ENCODE assay signal across 1 cellular context in the genomic region with DNA sequence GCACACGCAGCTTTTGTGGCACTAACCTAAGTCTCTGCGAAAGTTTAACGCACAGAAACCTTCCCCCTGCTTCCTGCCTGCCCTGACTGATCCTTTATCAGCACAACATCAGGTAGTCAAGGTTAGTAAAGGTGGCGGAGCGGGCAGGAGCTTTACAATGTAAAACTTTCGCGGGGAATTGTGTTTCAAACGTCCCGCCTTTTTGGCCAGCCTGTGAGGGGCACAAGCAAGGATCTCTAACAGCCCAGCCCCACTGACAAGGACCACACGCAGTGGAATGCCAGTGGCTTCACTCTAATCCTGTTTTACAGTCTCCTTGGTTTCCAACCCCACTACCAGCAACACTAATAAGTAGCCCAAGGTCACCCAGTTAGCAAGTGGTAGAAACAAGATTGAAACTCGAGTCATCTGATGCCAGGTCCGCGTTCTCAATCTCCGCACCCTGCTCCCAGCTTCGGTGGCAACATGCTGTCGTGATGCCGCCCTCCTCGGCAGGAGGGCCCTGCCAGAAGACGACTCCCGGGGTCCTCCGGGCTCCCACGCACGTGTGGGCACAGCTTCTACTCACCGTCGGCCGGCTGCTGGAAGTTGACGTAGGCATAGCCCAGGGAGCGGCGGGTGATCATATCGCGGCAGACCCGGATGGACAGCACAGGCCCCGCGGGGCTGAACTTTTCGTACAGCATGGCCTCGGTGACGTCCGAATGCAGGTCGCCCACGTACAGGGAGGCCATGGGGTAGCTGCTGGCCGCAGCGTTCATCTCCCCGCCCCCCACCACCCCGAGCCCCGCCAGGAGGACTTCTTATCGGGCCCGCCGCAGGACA.
TF ChIP-seq lines count a peak whose summit lies in the region.

No MANE protein-coding gene starts in this region.

TF ChIP-seq in K562, 482 proteins besides CTCF, POLR2A, EP300 and RAD21 (continued from another document and continues in another):
- TF ChIP-seq, protein P1, sequence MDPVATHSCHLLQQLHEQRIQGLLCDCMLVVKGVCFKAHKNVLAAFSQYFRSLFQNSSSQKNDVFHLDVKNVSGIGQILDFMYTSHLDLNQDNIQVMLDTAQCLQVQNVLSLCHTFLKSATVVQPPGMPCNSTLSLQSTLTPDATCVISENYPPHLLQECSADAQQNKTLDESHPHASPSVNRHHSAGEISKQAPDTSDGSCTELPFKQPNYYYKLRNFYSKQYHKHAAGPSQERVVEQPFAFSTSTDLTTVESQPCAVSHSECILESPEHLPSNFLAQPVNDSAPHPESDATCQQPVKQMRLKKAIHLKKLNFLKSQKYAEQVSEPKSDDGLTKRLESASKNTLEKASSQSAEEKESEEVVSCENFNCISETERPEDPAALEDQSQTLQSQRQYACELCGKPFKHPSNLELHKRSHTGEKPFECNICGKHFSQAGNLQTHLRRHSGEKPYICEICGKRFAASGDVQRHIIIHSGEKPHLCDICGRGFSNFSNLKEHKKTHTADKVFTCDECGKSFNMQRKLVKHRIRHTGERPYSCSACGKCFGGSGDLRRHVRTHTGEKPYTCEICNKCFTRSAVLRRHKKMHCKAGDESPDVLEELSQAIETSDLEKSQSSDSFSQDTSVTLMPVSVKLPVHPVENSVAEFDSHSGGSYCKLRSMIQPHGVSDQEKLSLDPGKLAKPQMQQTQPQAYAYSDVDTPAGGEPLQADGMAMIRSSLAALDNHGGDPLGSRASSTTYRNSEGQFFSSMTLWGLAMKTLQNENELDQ (CRISPR knock-in tag; IDR thresholded peaks at IDR 0.05; ENCODE audit: borderline replicate concordance) = 0 out of 2 replicates have a peak, but pooled peaks have one; percentile 34
- TF ChIP-seq, protein P2, sequence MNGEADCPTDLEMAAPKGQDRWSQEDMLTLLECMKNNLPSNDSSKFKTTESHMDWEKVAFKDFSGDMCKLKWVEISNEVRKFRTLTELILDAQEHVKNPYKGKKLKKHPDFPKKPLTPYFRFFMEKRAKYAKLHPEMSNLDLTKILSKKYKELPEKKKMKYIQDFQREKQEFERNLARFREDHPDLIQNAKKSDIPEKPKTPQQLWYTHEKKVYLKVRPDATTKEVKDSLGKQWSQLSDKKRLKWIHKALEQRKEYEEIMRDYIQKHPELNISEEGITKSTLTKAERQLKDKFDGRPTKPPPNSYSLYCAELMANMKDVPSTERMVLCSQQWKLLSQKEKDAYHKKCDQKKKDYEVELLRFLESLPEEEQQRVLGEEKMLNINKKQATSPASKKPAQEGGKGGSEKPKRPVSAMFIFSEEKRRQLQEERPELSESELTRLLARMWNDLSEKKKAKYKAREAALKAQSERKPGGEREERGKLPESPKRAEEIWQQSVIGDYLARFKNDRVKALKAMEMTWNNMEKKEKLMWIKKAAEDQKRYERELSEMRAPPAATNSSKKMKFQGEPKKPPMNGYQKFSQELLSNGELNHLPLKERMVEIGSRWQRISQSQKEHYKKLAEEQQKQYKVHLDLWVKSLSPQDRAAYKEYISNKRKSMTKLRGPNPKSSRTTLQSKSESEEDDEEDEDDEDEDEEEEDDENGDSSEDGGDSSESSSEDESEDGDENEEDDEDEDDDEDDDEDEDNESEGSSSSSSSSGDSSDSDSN (IDR thresholded peaks at IDR 0.05; ENCODE audit: borderline replicate concordance in 1 of 2, low read depth in 2 of 2, low read length in 2 of 2) = peak in 1 of 2 experiments; percentile 88; a peak in 3 of 4 replicates
- TF ChIP-seq MTA3 (IDR thresholded peaks at IDR 0.05; ENCODE audit: borderline replicate concordance) (0 out of 2 replicates have a peak, but pooled peaks have one; percentile 71), RBM15 (IDR thresholded peaks at IDR 0.05; ENCODE audit: insufficient read depth, low read length) (no peak), PHF8 (IDR thresholded peaks at IDR 0.05; ENCODE audit: borderline replicate concordance, low read length) (peak; percentile 14; the same call in 1 of the 2 replicates), PURB (CRISPR knock-in tag; IDR thresholded peaks at IDR 0.05; ENCODE audit: low read depth) (no peak), CHD1 (IDR thresholded peaks at IDR 0.05; ENCODE audit: low read length) (peak; percentile 79), MIER1 (IDR thresholded peaks at IDR 0.05; ENCODE audit: low read depth) (no peak), BMI1 (IDR thresholded peaks at IDR 0.05; ENCODE audit: low read length) (no peak), KDM4B (IDR thresholded peaks at IDR 0.05; ENCODE audit: borderline replicate concordance in 2 of 2, low read depth in 1 of 2) (no peak), CREM (IDR thresholded peaks at IDR 0.05; ENCODE audit: low read depth) (peak; percentile 89), SIRT6 (IDR thresholded peaks at IDR 0.05; ENCODE audit: low read depth, low read length) (no peak), SAFB (IDR thresholded peaks at IDR 0.05; ENCODE audit: borderline replicate concordance, low read depth, low read length) (no peak), BRCA1 (IDR thresholded peaks at IDR 0.05) (no peak), BRCA1 (CRISPR knock-in tag; IDR thresholded peaks at IDR 0.05) (no peak), YY1 (IDR thresholded peaks at IDR 0.05; ENCODE audit: borderline replicate concordance in 1 of 3, control insufficient read depth in 1 of 3, extremely low read depth in 1 of 3, insufficient read depth in 3 of 3, insufficient read length in 1 of 3, insufficient replicate concordance in 2 of 3, low read depth in 1 of 3, low read length in 2 of 3) (peak in 1 of 3 experiments; percentile 51), ADNP (tag; IDR thresholded peaks at IDR 0.05) (no peak), LEF1 (IDR thresholded peaks at IDR 0.05) (no peak), RFX1 (IDR thresholded peaks at IDR 0.05) (no peak), MYC (IDR thresholded peaks at IDR 0.05; ENCODE audit: low read depth, low read length) (0 out of 2 replicates have a peak, but pooled peaks have one; percentile 60), MYC (CRISPR knock-in tag; IDR thresholded peaks at IDR 0.05; ENCODE audit: borderline replicate concordance, low read depth) (peak; percentile 65; the same call in 1 of the 2 replicates)
- TF ChIP-seq, protein P3, sequence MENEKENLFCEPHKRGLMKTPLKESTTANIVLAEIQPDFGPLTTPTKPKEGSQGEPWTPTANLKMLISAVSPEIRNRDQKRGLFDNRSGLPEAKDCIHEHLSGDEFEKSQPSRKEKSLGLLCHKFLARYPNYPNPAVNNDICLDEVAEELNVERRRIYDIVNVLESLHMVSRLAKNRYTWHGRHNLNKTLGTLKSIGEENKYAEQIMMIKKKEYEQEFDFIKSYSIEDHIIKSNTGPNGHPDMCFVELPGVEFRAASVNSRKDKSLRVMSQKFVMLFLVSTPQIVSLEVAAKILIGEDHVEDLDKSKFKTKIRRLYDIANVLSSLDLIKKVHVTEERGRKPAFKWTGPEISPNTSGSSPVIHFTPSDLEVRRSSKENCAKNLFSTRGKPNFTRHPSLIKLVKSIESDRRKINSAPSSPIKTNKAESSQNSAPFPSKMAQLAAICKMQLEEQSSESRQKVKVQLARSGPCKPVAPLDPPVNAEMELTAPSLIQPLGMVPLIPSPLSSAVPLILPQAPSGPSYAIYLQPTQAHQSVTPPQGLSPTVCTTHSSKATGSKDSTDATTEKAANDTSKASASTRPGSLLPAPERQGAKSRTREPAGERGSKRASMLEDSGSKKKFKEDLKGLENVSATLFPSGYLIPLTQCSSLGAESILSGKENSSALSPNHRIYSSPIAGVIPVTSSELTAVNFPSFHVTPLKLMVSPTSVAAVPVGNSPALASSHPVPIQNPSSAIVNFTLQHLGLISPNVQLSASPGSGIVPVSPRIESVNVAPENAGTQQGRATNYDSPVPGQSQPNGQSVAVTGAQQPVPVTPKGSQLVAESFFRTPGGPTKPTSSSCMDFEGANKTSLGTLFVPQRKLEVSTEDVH (IDR thresholded peaks at IDR 0.05; ENCODE audit: low read depth, partially characterized antibody) = peak; percentile 22
- TF ChIP-seq, protein P4, sequence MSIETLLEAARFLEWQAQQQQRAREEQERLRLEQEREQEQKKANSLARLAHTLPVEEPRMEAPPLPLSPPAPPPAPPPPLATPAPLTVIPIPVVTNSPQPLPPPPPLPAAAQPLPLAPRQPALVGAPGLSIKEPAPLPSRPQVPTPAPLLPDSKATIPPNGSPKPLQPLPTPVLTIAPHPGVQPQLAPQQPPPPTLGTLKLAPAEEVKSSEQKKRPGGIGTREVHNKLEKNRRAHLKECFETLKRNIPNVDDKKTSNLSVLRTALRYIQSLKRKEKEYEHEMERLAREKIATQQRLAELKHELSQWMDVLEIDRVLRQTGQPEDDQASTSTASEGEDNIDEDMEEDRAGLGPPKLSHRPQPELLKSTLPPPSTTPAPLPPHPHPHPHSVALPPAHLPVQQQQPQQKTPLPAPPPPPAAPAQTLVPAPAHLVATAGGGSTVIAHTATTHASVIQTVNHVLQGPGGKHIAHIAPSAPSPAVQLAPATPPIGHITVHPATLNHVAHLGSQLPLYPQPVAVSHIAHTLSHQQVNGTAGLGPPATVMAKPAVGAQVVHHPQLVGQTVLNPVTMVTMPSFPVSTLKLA (conservative IDR thresholded peaks at IDR 0.05) = peak; percentile 82 to 87
- TF ChIP-seq, protein P5, sequence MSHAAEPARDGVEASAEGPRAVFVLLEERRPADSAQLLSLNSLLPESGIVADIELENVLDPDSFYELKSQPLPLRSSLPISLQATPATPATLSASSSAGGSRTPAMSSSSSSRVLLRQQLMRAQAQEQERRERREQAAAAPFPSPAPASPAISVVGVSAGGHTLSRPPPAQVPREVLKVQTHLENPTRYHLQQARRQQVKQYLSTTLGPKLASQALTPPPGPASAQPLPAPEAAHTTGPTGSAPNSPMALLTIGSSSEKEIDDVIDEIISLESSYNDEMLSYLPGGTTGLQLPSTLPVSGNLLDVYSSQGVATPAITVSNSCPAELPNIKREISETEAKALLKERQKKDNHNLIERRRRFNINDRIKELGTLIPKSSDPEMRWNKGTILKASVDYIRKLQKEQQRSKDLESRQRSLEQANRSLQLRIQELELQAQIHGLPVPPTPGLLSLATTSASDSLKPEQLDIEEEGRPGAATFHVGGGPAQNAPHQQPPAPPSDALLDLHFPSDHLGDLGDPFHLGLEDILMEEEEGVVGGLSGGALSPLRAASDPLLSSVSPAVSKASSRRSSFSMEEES (CRISPR knock-in tag; IDR thresholded peaks at IDR 0.05) = no peak
- TF ChIP-seq, protein P6, sequence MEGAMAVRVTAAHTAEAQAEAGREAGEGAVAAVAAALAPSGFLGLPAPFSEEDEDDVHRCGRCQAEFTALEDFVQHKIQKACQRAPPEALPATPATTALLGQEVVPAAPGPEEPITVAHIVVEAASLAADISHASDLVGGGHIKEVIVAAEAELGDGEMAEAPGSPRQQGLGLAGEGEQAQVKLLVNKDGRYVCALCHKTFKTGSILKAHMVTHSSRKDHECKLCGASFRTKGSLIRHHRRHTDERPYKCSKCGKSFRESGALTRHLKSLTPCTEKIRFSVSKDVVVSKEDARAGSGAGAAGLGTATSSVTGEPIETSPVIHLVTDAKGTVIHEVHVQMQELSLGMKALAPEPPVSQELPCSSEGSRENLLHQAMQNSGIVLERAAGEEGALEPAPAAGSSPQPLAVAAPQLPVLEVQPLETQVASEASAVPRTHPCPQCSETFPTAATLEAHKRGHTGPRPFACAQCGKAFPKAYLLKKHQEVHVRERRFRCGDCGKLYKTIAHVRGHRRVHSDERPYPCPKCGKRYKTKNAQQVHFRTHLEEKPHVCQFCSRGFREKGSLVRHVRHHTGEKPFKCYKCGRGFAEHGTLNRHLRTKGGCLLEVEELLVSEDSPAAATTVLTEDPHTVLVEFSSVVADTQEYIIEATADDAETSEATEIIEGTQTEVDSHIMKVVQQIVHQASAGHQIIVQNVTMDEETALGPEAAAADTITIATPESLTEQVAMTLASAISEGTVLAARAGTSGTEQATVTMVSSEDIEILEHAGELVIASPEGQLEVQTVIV (CRISPR knock-in tag; IDR thresholded peaks at IDR 0.05; ENCODE audit: borderline replicate concordance) = no peak
- TF ChIP-seq, protein P7, sequence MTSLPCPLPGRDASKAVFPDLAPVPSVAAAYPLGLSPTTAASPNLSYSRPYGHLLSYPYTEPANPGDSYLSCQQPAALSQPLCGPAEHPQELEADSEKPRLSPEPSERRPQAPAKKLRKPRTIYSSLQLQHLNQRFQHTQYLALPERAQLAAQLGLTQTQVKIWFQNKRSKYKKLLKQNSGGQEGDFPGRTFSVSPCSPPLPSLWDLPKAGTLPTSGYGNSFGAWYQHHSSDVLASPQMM (CRISPR knock-in tag; IDR thresholded peaks at IDR 0.05) = no peak
- TF ChIP-seq, protein P8, sequence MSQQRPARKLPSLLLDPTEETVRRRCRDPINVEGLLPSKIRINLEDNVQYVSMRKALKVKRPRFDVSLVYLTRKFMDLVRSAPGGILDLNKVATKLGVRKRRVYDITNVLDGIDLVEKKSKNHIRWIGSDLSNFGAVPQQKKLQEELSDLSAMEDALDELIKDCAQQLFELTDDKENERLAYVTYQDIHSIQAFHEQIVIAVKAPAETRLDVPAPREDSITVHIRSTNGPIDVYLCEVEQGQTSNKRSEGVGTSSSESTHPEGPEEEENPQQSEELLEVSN (IDR thresholded peaks at IDR 0.05; ENCODE audit: borderline replicate concordance in 1 of 2, extremely low read depth in 1 of 2, insufficient read depth in 1 of 2, insufficient read length in 1 of 2, low read depth in 1 of 2, low read length in 1 of 2, poor library complexity in 1 of 2, severe bottlenecking in 1 of 2) = peak in 1 of 2 experiments; percentile 5
- TF ChIP-seq, protein P9, sequence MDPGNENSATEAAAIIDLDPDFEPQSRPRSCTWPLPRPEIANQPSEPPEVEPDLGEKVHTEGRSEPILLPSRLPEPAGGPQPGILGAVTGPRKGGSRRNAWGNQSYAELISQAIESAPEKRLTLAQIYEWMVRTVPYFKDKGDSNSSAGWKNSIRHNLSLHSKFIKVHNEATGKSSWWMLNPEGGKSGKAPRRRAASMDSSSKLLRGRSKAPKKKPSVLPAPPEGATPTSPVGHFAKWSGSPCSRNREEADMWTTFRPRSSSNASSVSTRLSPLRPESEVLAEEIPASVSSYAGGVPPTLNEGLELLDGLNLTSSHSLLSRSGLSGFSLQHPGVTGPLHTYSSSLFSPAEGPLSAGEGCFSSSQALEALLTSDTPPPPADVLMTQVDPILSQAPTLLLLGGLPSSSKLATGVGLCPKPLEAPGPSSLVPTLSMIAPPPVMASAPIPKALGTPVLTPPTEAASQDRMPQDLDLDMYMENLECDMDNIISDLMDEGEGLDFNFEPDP (CRISPR knock-in tag; IDR thresholded peaks at IDR 0.05) = no peak
- TF ChIP-seq, protein P10, sequence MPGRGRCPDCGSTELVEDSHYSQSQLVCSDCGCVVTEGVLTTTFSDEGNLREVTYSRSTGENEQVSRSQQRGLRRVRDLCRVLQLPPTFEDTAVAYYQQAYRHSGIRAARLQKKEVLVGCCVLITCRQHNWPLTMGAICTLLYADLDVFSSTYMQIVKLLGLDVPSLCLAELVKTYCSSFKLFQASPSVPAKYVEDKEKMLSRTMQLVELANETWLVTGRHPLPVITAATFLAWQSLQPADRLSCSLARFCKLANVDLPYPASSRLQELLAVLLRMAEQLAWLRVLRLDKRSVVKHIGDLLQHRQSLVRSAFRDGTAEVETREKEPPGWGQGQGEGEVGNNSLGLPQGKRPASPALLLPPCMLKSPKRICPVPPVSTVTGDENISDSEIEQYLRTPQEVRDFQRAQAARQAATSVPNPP (IDR thresholded peaks at IDR 0.05; ENCODE audit: borderline replicate concordance, insufficient read depth, insufficient read length) = no peak
- TF ChIP-seq, protein P11, sequence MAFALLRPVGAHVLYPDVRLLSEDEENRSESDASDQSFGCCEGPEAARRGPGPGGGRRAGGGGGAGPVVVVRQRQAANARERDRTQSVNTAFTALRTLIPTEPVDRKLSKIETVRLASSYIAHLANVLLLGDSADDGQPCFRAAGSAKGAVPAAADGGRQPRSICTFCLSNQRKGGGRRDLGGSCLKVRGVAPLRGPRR (CRISPR knock-in tag; IDR thresholded peaks at IDR 0.05) = no peak
